1 cellular context compared by ENCODE assay signal in genomic region chr11:73965076-73965763, GRCh38.
TF ChIP-seq lines count a peak whose summit lies in the region.

No MANE protein-coding gene starts in this region.

TF ChIP-seq in HepG2, 621 proteins besides CTCF, POLR2A, EP300 and RAD21:
- TF ChIP-seq ZNF263 (CRISPR knock-in tag; IDR thresholded peaks at IDR 0.05), result 0 out of 2 replicates have a peak, but pooled peaks have one; percentile 29
- no peak for TF ChIP-seq NFE2L1 (CRISPR knock-in tag; IDR thresholded peaks at IDR 0.05; ENCODE audit: borderline replicate concordance)
TF ChIP-seq in HepG2: peak in this region for 1.
